17 cellular contexts compared by ENCODE assay signal in the genomic region with DNA sequence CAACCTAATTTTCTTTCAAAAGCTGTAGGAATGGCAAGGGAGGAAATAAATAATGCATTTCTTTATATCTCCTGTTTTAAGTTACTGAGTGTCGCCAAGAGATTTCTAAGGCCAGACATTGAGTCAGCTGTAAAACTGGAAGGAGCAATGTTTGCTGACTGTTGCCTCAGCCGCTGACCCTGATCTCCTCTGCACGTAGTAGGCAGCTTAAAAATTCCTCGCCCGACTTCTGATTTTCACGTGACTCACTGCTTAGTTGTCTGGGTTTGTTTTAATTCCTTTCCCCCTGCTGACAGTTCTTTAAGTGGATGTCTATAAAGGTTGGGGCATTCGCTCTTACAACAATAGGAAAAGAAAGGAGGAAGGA.
DNase-seq lines count a peak whose midpoint lies in the region; ATAC-seq, FAIRE-seq and TF ChIP-seq lines count a peak whose summit lies in the region.
"Had no signal": no experiment of that assay in that cellular context is flagged by ENCODE, and none has a peak within 500 bp of the region (broad histone marks: within the 10 kb centered on the region; RNA-seq: fewer than 3 reads in every experiment).

No MANE protein-coding gene starts in this region.

- H3K27ac Mint-ChIP-seq in astrocyte (ENCODE audit: unreplicated experiment), result peak overlapping the region; percentile 85
- H3K27ac Mint-ChIP-seq: CD4-positive, alpha-beta memory T cell; HFFc6 had no signal

- peaks cover 67% of the 10 kb centered on the region for H3K4me1 ChIP-seq in HepG2 (ENCODE audit: insufficient read depth, low read length)
- no peaks in the 10 kb centered on the region for H3K4me1 ChIP-seq in right lobe of liver
- no peaks in the 10 kb centered on the region for H3K4me1 ChIP-seq in astrocyte (ENCODE audit: insufficient read depth, low read length)
- no peaks in the 10 kb centered on the region for H3K4me1 ChIP-seq in mesendoderm (ENCODE audit: control insufficient read depth, low read depth, low read length)

- 87% methylated on average over 7 of the region's 7 CpGs for WGBS in HepG2 (ENCODE audit: low lambda C conversion rate)
- WGBS in right lobe of liver (ENCODE audit: insufficient coverage, low coverage, low lambda C conversion rate, missing lambda C conversion rate), result 88% methylated on average over 7 of the region's 7 CpGs
- WGBS in mesendoderm (ENCODE audit: extremely low coverage, insufficient coverage, low lambda C conversion rate), result no CpG with 5 or more reads among the region's 7 CpGs

- H2AFZ ChIP-seq in HepG2 (ENCODE audit: low read length) (no peak overlapping the region), astrocyte (ENCODE audit: low read depth, low read length) (no peak overlapping the region)

- H3K9me3 ChIP-seq in HepG2 (ENCODE audit: low read length), result no peaks in the 10 kb centered on the region
- H3K9me3 ChIP-seq in right lobe of liver, result no peaks in the 10 kb centered on the region
- no peaks in the 10 kb centered on the region for H3K9me3 ChIP-seq in astrocyte (ENCODE audit: insufficient read depth, low read depth, low read length)
- H3K9me3 ChIP-seq in WERI-Rb-1 (ENCODE audit: severe bottlenecking), result no peaks in the 10 kb centered on the region

- no peak overlapping the region for H2BK15ac ChIP-seq in mesendoderm (replicated peaks; ENCODE audit: low read depth)

- H3K36me3 ChIP-seq in HepG2 (replicated peaks in 1 of 2; ENCODE audit: control insufficient read depth in 1 of 2, insufficient read depth in 2 of 2, low read length in 2 of 2) (0 out of 5 replicates have a peak, but pooled peaks cover 0 to 1% of the 10 kb centered on the region in 2 experiments), right lobe of liver (no peaks in the 10 kb centered on the region), astrocyte (ENCODE audit: insufficient read depth, low read length) (no peaks in the 10 kb centered on the region), mesendoderm (ENCODE audit: control insufficient read depth, insufficient read depth, low read length) (no peaks in the 10 kb centered on the region), WERI-Rb-1 (no peaks in the 10 kb centered on the region)

- intact Hi-C loops in HepG2 (cut with micrococcal nuclease; ENCODE audit: unreplicated experiment), result loop anchor here (2.0 kb wide), 1 partner anchor 65 kb away; no protein-coding TSS in a partner anchor
- intact Hi-C loops in right lobe of liver (cut with DNase I), result no loop called here

- TF ChIP-seq POLR2A in HepG2 (IDR thresholded peaks at IDR 0.05; ENCODE audit: insufficient read depth in 1 of 2, low read depth in 2 of 2, low read length in 2 of 2), result no peak
- no peak for TF ChIP-seq POLR2A in right lobe of liver (IDR thresholded peaks at IDR 0.05)

- no peak overlapping the region for H3K18ac ChIP-seq in mesendoderm (ENCODE audit: low read length)

- no peak overlapping the region for H3K4me3 Mint-ChIP-seq in astrocyte (ENCODE audit: unreplicated experiment)
- H3K4me3 Mint-ChIP-seq: CD4-positive, alpha-beta memory T cell; HFFc6 had no signal

- no peak overlapping the region for H4K8ac ChIP-seq in mesendoderm (ENCODE audit: low read depth, low read length)

- no peak for TF ChIP-seq EP300 in HepG2 (IDR thresholded peaks at IDR 0.05; ENCODE audit: low read depth in 2 of 2, low read length in 2 of 2)
- TF ChIP-seq EP300 in HepG2 (CRISPR knock-in tag; IDR thresholded peaks at IDR 0.05; ENCODE audit: borderline replicate concordance), result no peak

- no peak overlapping the region for H3K56ac ChIP-seq in mesendoderm (ENCODE audit: low read length)

- H3K9ac ChIP-seq in HepG2 (ENCODE audit: insufficient read depth, low read depth, low read length) (no peak overlapping the region), astrocyte (ENCODE audit: low read length) (no peak overlapping the region), mesendoderm (ENCODE audit: low read length) (no peak overlapping the region)

- DNase-seq in HepG2 (ENCODE audit: low spot score) (no peak), right lobe of liver (no peak), astrocyte (ENCODE audit: low read depth) (no peak), mesendoderm (peak; percentile 72), WERI-Rb-1 (no peak), HTR-8/SVneo (ENCODE audit: insufficient read length, low spot score) (no peak)
- DNase-seq in stimulated activated CD4-positive, alpha-beta T cell treated with anti-CD3 and anti-CD28 coated beads, Interleukin-4, amount 100 ng/mL, for 1 hour, result no peak
- DNase-seq: 8988T; C1 segment of cervical spinal cord; CD4-positive, alpha-beta memory T cell; DND-41; GDM1; HCEC 1CT; HFFc6; KBM-7 had no signal

- H3K27ac ChIP-seq in HepG2 (ENCODE audit: extremely low read length, insufficient read depth, low read length) (peak overlapping the region; percentile 33), right lobe of liver (no peak overlapping the region), astrocyte (ENCODE audit: low read depth, low read length) (no peak overlapping the region), mesendoderm (ENCODE audit: low read depth, low read length) (no peak overlapping the region), WERI-Rb-1 (no peak overlapping the region)

- H2BK120ac ChIP-seq in mesendoderm (ENCODE audit: low read depth, low read length), result no peak overlapping the region

- no peak overlapping the region for H3K4me3 ChIP-seq in HepG2 (replicated peaks in 1 of 3; ENCODE audit: insufficient read depth in 1 of 3, low read depth in 2 of 3, low read length in 3 of 3)
- no peak overlapping the region for H3K4me3 ChIP-seq in right lobe of liver
- no peak overlapping the region for H3K4me3 ChIP-seq in astrocyte (ENCODE audit: insufficient read depth, low read depth, low read length)
- H3K4me3 ChIP-seq in mesendoderm (ENCODE audit: low read length), result no peak overlapping the region
- no peak overlapping the region for H3K4me3 ChIP-seq in WERI-Rb-1 (ENCODE audit: low read depth, low read length)

- H3K4me1 Mint-ChIP-seq in astrocyte (ENCODE audit: low read depth, unreplicated experiment), result peaks cover 7% of the 10 kb centered on the region

- ATAC-seq in HepG2 (no peak), right lobe of liver (no peak), GM21447 (IDR thresholded peaks at IDR 0.05; ENCODE audit: unreplicated experiment) (no peak)

- H3K36me3 Mint-ChIP-seq in astrocyte (ENCODE audit: low read depth, unreplicated experiment), result no peaks in the 10 kb centered on the region

- H2AK5ac ChIP-seq in mesendoderm (ENCODE audit: low read length), result no peak overlapping the region

- H3K79me1 ChIP-seq in mesendoderm (ENCODE audit: low read length), result no peaks in the 10 kb centered on the region

- FAIRE-seq in HepG2 (lab: Jason Lieb, UNC) (no peak), astrocyte (lab: Jason Lieb, UNC) (no peak), HTR-8/SVneo (lab: Jason Lieb, UNC) (no peak)
- FAIRE-seq: GM19239 had no signal

- no peaks in the 10 kb centered on the region for H3K27me3 ChIP-seq in HepG2 (ENCODE audit: control insufficient read depth in 1 of 2, insufficient read depth in 2 of 2, low read length in 2 of 2)
- H3K27me3 ChIP-seq in right lobe of liver, result no peaks in the 10 kb centered on the region
- no peaks in the 10 kb centered on the region for H3K27me3 ChIP-seq in astrocyte (ENCODE audit: insufficient read depth, low read length)
- H3K27me3 ChIP-seq in mesendoderm (ENCODE audit: insufficient read depth, low read length, poor library complexity), result no peaks in the 10 kb centered on the region
- H3K27me3 ChIP-seq in WERI-Rb-1 (ENCODE audit: insufficient read depth, low read depth, severe bottlenecking), result no peaks in the 10 kb centered on the region

- no peak for TF ChIP-seq RAD21 in HepG2 (CRISPR knock-in tag; IDR thresholded peaks at IDR 0.05)

- no peak overlapping the region for H2BK5ac ChIP-seq in mesendoderm (ENCODE audit: low read length)

- no peaks in the 10 kb centered on the region for H3K79me2 ChIP-seq in HepG2 (ENCODE audit: insufficient read depth, low read length)
- no peaks in the 10 kb centered on the region for H3K79me2 ChIP-seq in astrocyte (ENCODE audit: insufficient read depth, low read length)
- no peaks in the 10 kb centered on the region for H3K79me2 ChIP-seq in mesendoderm (ENCODE audit: control insufficient read depth, insufficient read depth, low read length)

- no peaks in the 10 kb centered on the region for H3K27me3 Mint-ChIP-seq in astrocyte (ENCODE audit: low read depth, unreplicated experiment)
- H3K27me3 Mint-ChIP-seq: CD4-positive, alpha-beta memory T cell had no signal

- no peaks in the 10 kb centered on the region for H3K9me3 Mint-ChIP-seq in astrocyte (ENCODE audit: unreplicated experiment)
- H3K9me3 Mint-ChIP-seq: CD4-positive, alpha-beta memory T cell had no signal

- H3K4ac ChIP-seq in mesendoderm (ENCODE audit: low read depth, low read length), result no peak overlapping the region

- no peak for TF ChIP-seq CTCF in HepG2 (CRISPR knock-in tag; IDR thresholded peaks at IDR 0.05)
- TF ChIP-seq CTCF in right lobe of liver (IDR thresholded peaks at IDR 0.05), result no peak
- TF ChIP-seq CTCF in astrocyte (IDR thresholded peaks at IDR 0.05; ENCODE audit: insufficient read depth, low read depth, low read length), result no peak
- TF ChIP-seq CTCF in WERI-Rb-1 (IDR thresholded peaks at IDR 0.05; ENCODE audit: low read depth, low read length), result no peak

- POLR2A ChIA-PET in HepG2 (lab: Yijun Ruan, JAX), result no interaction called here

- no TSS peak for BruUV-seq in HepG2 (replicated peaks; lab: Mats Ljungman, UMichigan)

- CTCF ChIA-PET in HepG2 (lab: Yijun Ruan, JAX; ENCODE audit: low intra/inter-chr PET ratio, low total read pairs), result no interaction called here

- in situ Hi-C loops in HepG2 (cut with HindIII; ENCODE audit: extremely low pct_ligation_motif_present, low pct_unique_long_range_greater_than_20kb), result no loop called here

- peak overlapping the region; percentile 55 for H3K4me2 ChIP-seq in HepG2 (ENCODE audit: low read depth, low read length)
- H3K4me2 ChIP-seq in astrocyte (ENCODE audit: low read length), result no peak overlapping the region
- H3K4me2 ChIP-seq in mesendoderm (ENCODE audit: low read length), result no peak overlapping the region

- H4K20me1 ChIP-seq in HepG2 (ENCODE audit: insufficient read depth, low read length), result no peaks in the 10 kb centered on the region
- H4K20me1 ChIP-seq in astrocyte (ENCODE audit: insufficient read depth, low read length), result no peaks in the 10 kb centered on the region

- H4K5ac ChIP-seq in mesendoderm (ENCODE audit: low read length), result no peak overlapping the region

- no peak overlapping the region for H3K23ac ChIP-seq in mesendoderm (ENCODE audit: low read length)

TF ChIP-seq in HepG2, 621 proteins besides CTCF, POLR2A, EP300 and RAD21 (continues in another document):
- peak; percentile 6; the same call in 1 of the 2 replicates for TF ChIP-seq YEATS2 (CRISPR knock-in tag; IDR thresholded peaks at IDR 0.05; ENCODE audit: borderline replicate concordance)
- TF ChIP-seq CEBPG (CRISPR knock-in tag; IDR thresholded peaks at IDR 0.05), result peak; percentile 56
- peak; percentile 96 for TF ChIP-seq ZKSCAN1 (IDR thresholded peaks at IDR 0.05; ENCODE audit: low read length)
- no peak for TF ChIP-seq JARID2 (CRISPR knock-in tag; IDR thresholded peaks at IDR 0.05; ENCODE audit: insufficient replicate concordance)
